ENCODE assay signal across 17 cellular contexts in genomic region chr21:27582246-27582945, GRCh38.
DNase-seq lines count a peak whose midpoint lies in the region; ATAC-seq, FAIRE-seq and TF ChIP-seq lines count a peak whose summit lies in the region.
"Had no signal": no experiment of that assay in that cellular context is flagged by ENCODE, and none has a peak within 500 bp of the region (broad histone marks: within the 10 kb centered on the region; RNA-seq: fewer than 3 reads in every experiment).

No MANE protein-coding gene starts in this region.

- no peak overlapping the region for H3K56ac ChIP-seq in H9 (ENCODE audit: insufficient read length, low read depth, low read length)

- H4K91ac ChIP-seq in H9 (ENCODE audit: insufficient read length, low read depth, low read length), result no peak overlapping the region

- DNase-seq in ELR (ENCODE audit: low read depth), result peak; percentile 31
- DNase-seq in bronchial epithelial cell (ENCODE audit: low read depth), result peak; percentile 59
- DNase-seq in foreskin keratinocyte, result peak in 1 of 2 donors; percentile 70
- no peak for DNase-seq in smooth muscle cell (lab: John Stamatoyannopoulos, UW; ENCODE audit: unreplicated experiment)
- DNase-seq in H9, result no peak
- no peak for DNase-seq in T-helper 2 cell
- DNase-seq: C1 segment of cervical spinal cord, DMS 273 treated with DMSO at 0.1 percent for 48 hours, HCEC 1CT, NCI-H1436 treated with DMSO at 0.1 percent for 48 hours, NCI-H2081, NCI-H748 treated with DMSO at 0.1 percent for 48 hours, OCI-M1, RPMI8226, SIG-M5 had no signal

- H3K18ac ChIP-seq in H9 (ENCODE audit: insufficient read length, low read depth, low read length), result no peak overlapping the region

- no peak overlapping the region for H3K9ac ChIP-seq in smooth muscle cell (ENCODE audit: low read depth)
- H3K9ac ChIP-seq in H9 (ENCODE audit: extremely low read depth, insufficient read length, low read length), result no peak overlapping the region

- no peaks in the 10 kb centered on the region for H3K79me2 ChIP-seq in smooth muscle cell (ENCODE audit: low read depth)
- H3K79me2 ChIP-seq in H9 (ENCODE audit: insufficient read depth, low read length), result no peaks in the 10 kb centered on the region

- H3K4me1 Mint-ChIP-seq in H9, result 0 out of 4 replicates have a peak, but pooled peaks cover 0 to 2% of the 10 kb centered on the region in 2 experiments

- no peak overlapping the region for H3K4me3 ChIP-seq in bronchial epithelial cell (ENCODE audit: low read depth, low read length)
- no peak overlapping the region for H3K4me3 ChIP-seq in smooth muscle cell
- H3K4me3 ChIP-seq: A549 had no signal

- H3K27ac ChIP-seq in foreskin keratinocyte, result peak overlapping the region; percentile 68
- peak overlapping the region; percentile 40 for H3K27ac ChIP-seq in smooth muscle cell (ENCODE audit: low read depth)
- no peak overlapping the region for H3K27ac ChIP-seq in H9 (ENCODE audit: insufficient read length, low read depth, low read length)
- H3K27ac ChIP-seq: A549 had no signal

- no peak overlapping the region for H2BK120ac ChIP-seq in H9 (ENCODE audit: low read depth, low read length, poor library complexity, severe bottlenecking)

- H3K23me2 ChIP-seq in H9 (ENCODE audit: insufficient read length, low read depth, low read length, poor library complexity, severe bottlenecking), result no peaks in the 10 kb centered on the region

- H3T11ph ChIP-seq in H9 (ENCODE audit: low read length), result no peak overlapping the region

- H2AK5ac ChIP-seq in H9 (ENCODE audit: insufficient read length, low read length), result no peak overlapping the region

- no peak overlapping the region for H3K23ac ChIP-seq in H9 (ENCODE audit: insufficient read length, low read depth, low read length)

- no peak overlapping the region for H3K14ac ChIP-seq in H9 (ENCODE audit: insufficient read depth, low read length)

- 96% methylated on average over 2 of the region's 2 CpGs for WGBS in smooth muscle cell (ENCODE audit: low lambda C conversion rate)
- WGBS in H9 (ENCODE audit: extremely low coverage, insufficient read length, low lambda C conversion rate), result no CpG with 5 or more reads among the region's 2 CpGs

- H4K20me1 ChIP-seq in smooth muscle cell (ENCODE audit: low read depth) (no peaks in the 10 kb centered on the region), H9 (ENCODE audit: control insufficient read depth, insufficient read depth, insufficient read length) (no peaks in the 10 kb centered on the region)

- H3K27me3 Mint-ChIP-seq in H9 (ENCODE audit: low read depth), result no peaks in the 10 kb centered on the region

- H2AFZ ChIP-seq in smooth muscle cell (ENCODE audit: low read depth), result no peak overlapping the region
- no peak overlapping the region for H2AFZ ChIP-seq in H9 (ENCODE audit: low read length)

- H3K27ac Mint-ChIP-seq in H9, result no peak overlapping the region

- no peak overlapping the region for H4K8ac ChIP-seq in H9 (replicated peaks; ENCODE audit: insufficient read length, low read depth, low read length)

- H3K4ac ChIP-seq in H9 (ENCODE audit: low read depth, low read length), result no peak overlapping the region

- no peak overlapping the region for H4K5ac ChIP-seq in H9 (ENCODE audit: insufficient read length, low read depth, low read length)

- no peak overlapping the region for H3K4me3 Mint-ChIP-seq in H9

- H2BK5ac ChIP-seq in H9 (ENCODE audit: insufficient read length, low read length), result no peak overlapping the region

- no peak overlapping the region for H2BK20ac ChIP-seq in H9 (ENCODE audit: low read depth, low read length, poor library complexity, severe bottlenecking)

- H3K9me3 Mint-ChIP-seq in H9, result no peaks in the 10 kb centered on the region; a peak in 1 of 5 replicates

- no peak overlapping the region for H3K4me2 ChIP-seq in smooth muscle cell
- H3K4me2 ChIP-seq in H9 (ENCODE audit: insufficient read depth, insufficient read length, low read length), result no peak overlapping the region
- H3K4me2 ChIP-seq: A549 had no signal

- no peak for FAIRE-seq in bronchial epithelial cell (lab: Jason Lieb, UNC)
- FAIRE-seq: A549 had no signal

- no peak overlapping the region for H2BK15ac ChIP-seq in H9 (ENCODE audit: low read depth, low read length)

- H3K36me3 Mint-ChIP-seq in H9 (ENCODE audit: insufficient read depth in 1 of 3, low read depth in 3 of 3), result 0 out of 7 replicates have a peak, but pooled peaks cover 0 to 2% (median 0%) of the 10 kb centered on the region in 3 experiments

- ATAC-seq in foreskin keratinocyte (no peak), HG02885 (IDR thresholded peaks at IDR 0.05; ENCODE audit: poor library complexity, unreplicated experiment) (no peak)
- ATAC-seq: A549 had no signal

- H3K27me3 ChIP-seq in bronchial epithelial cell (ENCODE audit: control insufficient read depth, insufficient read depth, low read length) (no peaks in the 10 kb centered on the region), foreskin keratinocyte (no peaks in the 10 kb centered on the region), smooth muscle cell (ENCODE audit: low read depth) (no peaks in the 10 kb centered on the region), H9 (ENCODE audit: insufficient read depth, low read length) (no peaks in the 10 kb centered on the region)

- H2BK12ac ChIP-seq in H9 (ENCODE audit: insufficient read length, low read depth, low read length), result no peak overlapping the region

- H3K36me3 ChIP-seq in bronchial epithelial cell (ENCODE audit: control insufficient read depth, insufficient read depth, low read length) (no peaks in the 10 kb centered on the region), smooth muscle cell (ENCODE audit: low read depth) (no peaks in the 10 kb centered on the region)

- H3K4me1 ChIP-seq in foreskin keratinocyte (peaks cover 27% of the 10 kb centered on the region), smooth muscle cell (ENCODE audit: low read depth) (no peaks in the 10 kb centered on the region), H9 (ENCODE audit: insufficient read depth, low read length) (no peaks in the 10 kb centered on the region)
- H3K4me1 ChIP-seq: A549 had no signal

- TF ChIP-seq CTCF in bronchial epithelial cell (IDR thresholded peaks at IDR 0.05; ENCODE audit: insufficient read depth, low read length, severe bottlenecking) (no peak), foreskin keratinocyte (conservative IDR thresholded peaks at IDR 0.05) (no peak), smooth muscle cell (IDR thresholded peaks at IDR 0.05; ENCODE audit: borderline replicate concordance, insufficient read depth, poor library complexity, severe bottlenecking) (no peak), H9 (conservative IDR thresholded peaks at IDR 0.05) (no peak)

- H3K9me3 ChIP-seq in smooth muscle cell (replicated peaks; ENCODE audit: low read depth) (no peaks in the 10 kb centered on the region), H9 (ENCODE audit: control insufficient read depth, low read depth, low read length) (no peaks in the 10 kb centered on the region)
- H3K9me3 ChIP-seq: A549 had no signal

- no peaks in the 10 kb centered on the region for H3K79me1 ChIP-seq in H9 (ENCODE audit: insufficient read depth, low read depth, low read length, poor library complexity, severe bottlenecking)

- H3F3A ChIP-seq in smooth muscle cell (ENCODE audit: low read depth), result no peaks in the 10 kb centered on the region

Comparison
In these comparisons a context has a peak if more than half of its experiments do, and no peak if none do; other contexts are left out.
1. DNase-seq: peak in ELR (single experiment) and bronchial epithelial cell (single experiment); none in smooth muscle cell (single experiment), H9 (single experiment) and T-helper 2 cell (0 of 5).